In genomic region chr14:71354142-71354541, GRCh38 we compare ENCODE assay signal across 23 cellular contexts. TPM values are rescaled to one million over a fixed set of nuclear protein-coding genes. Genes with fewer than 3 reads are reported as not detected.
DNase-seq lines count a peak whose midpoint lies in the region; ATAC-seq, FAIRE-seq and TF ChIP-seq lines count a peak whose summit lies in the region.
"Had no signal": no experiment of that assay in that cellular context is flagged by ENCODE, and none has a peak within 500 bp of the region (broad histone marks: within the 10 kb centered on the region; RNA-seq: fewer than 3 reads in every experiment).

No MANE protein-coding gene starts in this region.

- 94 to 97% methylated on average over 8 of the region's 8 CpGs for WGBS in transverse colon (ENCODE audit: low coverage in 1 of 2), 2 donors

- TF ChIP-seq EP300 in transverse colon (IDR thresholded peaks at IDR 0.05; ENCODE audit: low read depth): no peak

- intact Hi-C loops in transverse colon (cut with DNase I; ENCODE audit: low total_unique reads): no loop called here

- peaks cover 12% of the 10 kb centered on the region for H3K36me3 ChIP-seq in RWPE2 (ENCODE audit: low read depth)
- no peaks in the 10 kb centered on the region for H3K36me3 ChIP-seq in muscle layer of colon (ENCODE audit: insufficient read depth, low read length)
- no peaks in the 10 kb centered on the region for H3K36me3 ChIP-seq in transverse colon

- FAIRE-seq in HTR-8/SVneo (lab: Jason Lieb, UNC): peak; percentile 58
- FAIRE-seq: GM19239, H1 had no signal

- H3K9me3 ChIP-seq in RWPE2 (ENCODE audit: severe bottlenecking) (no peaks in the 10 kb centered on the region), muscle layer of colon (ENCODE audit: low read length) (no peaks in the 10 kb centered on the region), transverse colon (no peaks in the 10 kb centered on the region)
- H3K9me3 ChIP-seq: Caco-2 had no signal

- in situ Hi-C loops in transverse colon (cut with MboI; ENCODE audit: low pct_ligation_motif_present in 1 of 4, low pct_unique_long_range_greater_than_20kb in 1 of 4, low sequenced_read_pairs in 3 of 4): no loop called here

- no peak for TF ChIP-seq POLR2A in transverse colon (IDR thresholded peaks at IDR 0.05)

- peak overlapping the region; percentile 84 for H3K27ac ChIP-seq in RWPE2 (ENCODE audit: poor library complexity, severe bottlenecking)
- peak overlapping the region; percentile 55 for H3K27ac ChIP-seq in muscle layer of colon (ENCODE audit: low read depth, low read length)
- H3K27ac ChIP-seq in transverse colon: peak overlapping the region in 3 of 4 donors; percentile 43 to 77 (median 53)
- H3K27ac ChIP-seq: C4-2B, KMS-11, PC-9 had no signal

- TF ChIP-seq CTCF in RWPE2 (IDR thresholded peaks at IDR 0.05; ENCODE audit: poor library complexity, severe bottlenecking) (no peak), transverse colon (IDR thresholded peaks at IDR 0.05) (no peak)

- no peak for ATAC-seq in RWPE2 (ENCODE audit: low read depth)
- ATAC-seq: CD8-positive, alpha-beta T cell had no signal

- no peak overlapping the region for H3K9ac ChIP-seq in muscle layer of colon (ENCODE audit: low read length)
- H3K9ac ChIP-seq: KMS-11 had no signal

- DNase-seq in HTR-8/SVneo (ENCODE audit: insufficient read length, low spot score): no peak
- no peak for DNase-seq in RWPE2 (ENCODE audit: low spot score)
- DNase-seq in transverse colon: no peak
- DNase-seq in stimulated activated CD4-positive, alpha-beta T cell treated with anti-CD3 and anti-CD28 coated beads, Interleukin-4, amount 100 ng/mL, for 24 hours: no peak
- no peak for DNase-seq in effector CD8-positive, alpha-beta T cell (lab: John Stamatoyannopoulos, UW)
- DNase-seq in SIG-M5 (lab: John Stamatoyannopoulos, UW): no peak
- DNase-seq: Caco-2; CD8-positive, alpha-beta T cell; GDM1; HCEC 1CT; NCI-H1092; NCI-H1436 treated with DMSO at 0.1 percent for 48 hours; NCI-H187 treated with DMSO at 0.1 percent for 48 hours; NCI-H2107; NCI-H446 treated with DMSO at 0.1 percent for 48 hours; NCI-H526; PC-9; SHP77 had no signal

- H3K4me3 ChIP-seq in RWPE2 (ENCODE audit: severe bottlenecking) (no peak overlapping the region), muscle layer of colon (ENCODE audit: low read depth in 1 of 2, low read length in 2 of 2) (no peak overlapping the region), transverse colon (no peak overlapping the region)
- H3K4me3 ChIP-seq: PC-9 had no signal

- H3K4me1 ChIP-seq in RWPE2 (ENCODE audit: insufficient read depth, poor library complexity, severe bottlenecking): peaks cover 44% of the 10 kb centered on the region
- H3K4me1 ChIP-seq in muscle layer of colon (ENCODE audit: insufficient read depth, low read length): peaks cover 42% of the 10 kb centered on the region
- peaks cover 0 to 21% (median 7%) of the 10 kb centered on the region in 4 donors for H3K4me1 ChIP-seq in transverse colon

- H3K27me3 ChIP-seq in RWPE2 (ENCODE audit: insufficient read depth, poor library complexity, severe bottlenecking): no peaks in the 10 kb centered on the region
- H3K27me3 ChIP-seq in muscle layer of colon (ENCODE audit: control insufficient read depth in 1 of 2, insufficient read depth in 2 of 2, low read length in 2 of 2): no peaks in the 10 kb centered on the region
- H3K27me3 ChIP-seq in transverse colon: no peaks in the 10 kb centered on the region

RNA-seq across cellular contexts. Expression of gene SIPA1L1, which starts 33.9 kb away (rescaled TPM):
- total RNA-seq in transverse colon: 100 to 1,000 TPM in 1 of 4 donors, 10 to 100 TPM in 3; 46.4 to 181 (median 81.7) TPM
